In the genomic region with DNA sequence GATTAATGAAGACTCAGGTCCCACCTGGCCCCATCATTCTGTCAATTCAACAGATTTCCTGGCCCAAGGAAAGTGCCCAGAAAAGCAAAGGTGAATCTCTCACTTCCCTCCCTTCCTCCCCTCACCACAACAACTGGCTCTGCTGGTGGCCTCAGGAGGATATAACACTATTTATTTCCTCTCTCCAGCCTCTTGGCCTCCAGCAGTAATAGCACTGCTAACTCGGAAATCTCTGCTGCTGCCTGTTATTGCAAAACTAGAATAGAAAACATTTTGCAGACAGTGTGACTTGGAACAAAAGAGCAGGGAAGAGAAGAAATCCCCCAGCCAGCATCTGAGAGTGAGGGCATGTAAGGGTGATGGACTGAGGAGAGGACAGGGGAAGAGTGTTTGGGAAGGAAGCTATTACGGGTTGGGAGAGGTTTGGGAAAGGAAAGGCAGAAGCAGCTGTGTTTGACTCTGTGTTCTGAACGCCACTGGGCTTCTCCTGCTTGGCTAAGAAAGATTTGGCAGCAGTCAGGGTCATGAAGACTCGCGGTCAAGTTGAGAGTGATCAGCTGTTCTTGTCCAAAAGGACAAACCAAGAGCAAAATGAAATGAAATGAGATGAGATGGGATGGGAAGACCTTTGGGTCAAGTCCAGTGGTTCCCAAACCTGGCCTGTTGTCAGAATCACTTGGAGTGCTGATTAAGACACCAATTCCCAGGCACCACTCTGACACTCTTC, we compare ENCODE assay signal across 1 cellular context.
TF ChIP-seq lines count a peak whose summit lies in the region.

No MANE protein-coding gene starts in this region.

TF ChIP-seq in endothelial cell of umbilical vein, 7 proteins besides CTCF, POLR2A, EP300 and RAD21:
- TF ChIP-seq FOS (IDR thresholded peaks at IDR 0.05; ENCODE audit: borderline replicate concordance, insufficient read depth, low read length) (no peak), GATA2 (IDR thresholded peaks at IDR 0.05; ENCODE audit: insufficient read depth, insufficient read length, low read depth, low read length) (no peak), EZH2 (IDR thresholded peaks at IDR 0.05; ENCODE audit: borderline replicate concordance, low read depth, low read length, severe bottlenecking) (no peak), JUN (IDR thresholded peaks at IDR 0.05; ENCODE audit: borderline replicate concordance, insufficient read depth, insufficient read length, low read depth) (no peak), POLR2AphosphoS5 (IDR thresholded peaks at IDR 0.05; ENCODE audit: insufficient read depth, low read depth, low read length) (no peak), MYC (IDR thresholded peaks at IDR 0.05; ENCODE audit: low read depth, low read length) (no peak)
- TF ChIP-seq, protein P1, sequence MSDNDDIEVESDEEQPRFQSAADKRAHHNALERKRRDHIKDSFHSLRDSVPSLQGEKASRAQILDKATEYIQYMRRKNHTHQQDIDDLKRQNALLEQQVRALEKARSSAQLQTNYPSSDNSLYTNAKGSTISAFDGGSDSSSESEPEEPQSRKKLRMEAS (IDR thresholded peaks at IDR 0.05; ENCODE audit: insufficient read depth, insufficient read length), result no peak
